13 cellular contexts compared by ENCODE assay signal in genomic region chr5:173642895-173643481, GRCh38. TPM values are rescaled to one million over a fixed set of nuclear protein-coding genes. Genes with fewer than 3 reads are reported as not detected.
DNase-seq lines count a peak whose midpoint lies in the region; ATAC-seq, FAIRE-seq and TF ChIP-seq lines count a peak whose summit lies in the region.
"Had no signal": no experiment of that assay in that cellular context is flagged by ENCODE, and none has a peak within 500 bp of the region (broad histone marks: within the 10 kb centered on the region; RNA-seq: fewer than 3 reads in every experiment).

No MANE protein-coding gene starts in this region.

- H3K27me3 Mint-ChIP-seq in MCF 10A (ENCODE audit: insufficient read depth, unreplicated experiment), result no peaks in the 10 kb centered on the region
- H3K27me3 Mint-ChIP-seq in stimulated activated naive B cell treated with anti-CD40 and anti-IgM and Interleukin-4, amounts not matched to agents 10 μg/mL and 1 μg/mL and 100 μg/mL, for 72 hours, result peaks cover 0 to under 1% of the 10 kb centered on the region in 2 donors

- H3K4me1 ChIP-seq in breast epithelium (no peaks in the 10 kb centered on the region), K562 (replicated peaks in 1 of 2; ENCODE audit: control insufficient read depth in 2 of 2, insufficient read depth in 2 of 2, low read length in 2 of 2) (peaks cover 0 to under 1% of the 10 kb centered on the region in 2 experiments; a peak in 1 of 5 replicates), liver (ENCODE audit: control insufficient read depth in 4 of 4, insufficient read depth in 4 of 4, low read length in 3 of 4) (peaks cover 0 to 23% (median 19%) of the 10 kb centered on the region in 4 donors), spleen (peaks cover 0 to 17% (median 3%) of the 10 kb centered on the region in 6 donors)

- intact Hi-C loops in MCF 10A (cut with micrococcal nuclease), result no loop called here
- intact Hi-C loops in breast epithelium (cut with DNase I; ENCODE audit: low total_unique reads), result no loop called here
- intact Hi-C loops in K562 (cut with micrococcal nuclease), result loop anchor here (5.0 kb wide), 1 partner anchor 59 kb away; no protein-coding TSS in a partner anchor
- intact Hi-C loops in spleen (cut with DNase I; ENCODE audit: low total_unique reads), result no loop called here

- WGBS in K562 (ENCODE audit: insufficient coverage, low coverage, missing lambda C conversion rate), result 21% methylated on average over 11 of the region's 11 CpGs
- 59% methylated on average over 11 of the region's 11 CpGs for WGBS in liver
- 82 to 95% (median 86%) methylated on average over 11 of the region's 11 CpGs for WGBS in spleen, 5 donors

- H3K4me2 ChIP-seq in K562 (ENCODE audit: insufficient read depth, low read length), result no peak overlapping the region
- H3K4me2 ChIP-seq: KMS-11 had no signal

- peaks cover 11% of the 10 kb centered on the region for H3K4me1 Mint-ChIP-seq in MCF 10A (ENCODE audit: insufficient read depth, unreplicated experiment)
- peaks cover 17 to 20% of the 10 kb centered on the region in 2 donors for H3K4me1 Mint-ChIP-seq in stimulated activated naive B cell treated with anti-CD40 and anti-IgM and Interleukin-4, amounts not matched to agents 10 μg/mL and 1 μg/mL and 100 μg/mL, for 72 hours

- H3K4me3 Mint-ChIP-seq in MCF 10A (ENCODE audit: unreplicated experiment), result no peak overlapping the region
- no peak overlapping the region for H3K4me3 Mint-ChIP-seq in stimulated activated naive B cell treated with anti-CD40 and anti-IgM and Interleukin-4, amounts not matched to agents 10 μg/mL and 1 μg/mL and 100 μg/mL, for 72 hours

- H2AFZ ChIP-seq in K562 (ENCODE audit: low read depth, low read length), result no peak overlapping the region

- TF ChIP-seq CTCF in MCF 10A (IDR thresholded peaks at IDR 0.05; ENCODE audit: unreplicated experiment) (no peak), breast epithelium (IDR thresholded peaks at IDR 0.05) (no peak), K562 (IDR thresholded peaks at IDR 0.05 in 2 of 3, conservative IDR thresholded peaks at IDR 0.05 in 1 of 3; ENCODE audit: insufficient read depth in 2 of 3, low read depth in 1 of 3, low read length in 3 of 3) (no peak), liver (IDR thresholded peaks at IDR 0.05; ENCODE audit: low read depth, low read length, missing input control) (no peak), spleen (IDR thresholded peaks at IDR 0.05 in 8 of 11, conservative IDR thresholded peaks at IDR 0.05 in 3 of 11) (no peak)

- H3K9me1 ChIP-seq in K562 (ENCODE audit: control insufficient read depth, insufficient read depth, low read length), result no peaks in the 10 kb centered on the region

- H3K9me3 ChIP-seq in breast epithelium (no peaks in the 10 kb centered on the region), K562 (replicated peaks; ENCODE audit: control insufficient read depth, insufficient read depth, low read depth, low read length) (no peaks in the 10 kb centered on the region), liver (ENCODE audit: control insufficient read depth in 4 of 4, low read length in 3 of 4) (no peaks in the 10 kb centered on the region), spleen (no peaks in the 10 kb centered on the region)

- DNase-seq in MCF 10A (ENCODE audit: unreplicated experiment) (peak; percentile 33), breast epithelium (ENCODE audit: low spot score in 2 of 2) (no peak), K562 (ENCODE audit: extremely low read depth in 1 of 4, low spot score in 3 of 4) (no peak), OCI-M1 (lab: John Stamatoyannopoulos, UW) (no peak), NCI-H69 (lab: John Stamatoyannopoulos, UW) (no peak), spleen (no peak)
- no peak for DNase-seq in stimulated activated naive B cell treated with anti-CD40 and anti-IgM and Interleukin-4, amounts not matched to agents 10 μg/mL and 1 μg/mL and 100 μg/mL, for 72 hours
- DNase-seq: NCI-H146; NK-92 treated with Interleukin-12 subunit alpha and Interleukin-12 subunit beta, amount 100 ng/mL, for 24 hours; SHP77 treated with DMSO at 0.1 percent for 48 hours had no signal

- no peak for TF ChIP-seq EP300 in K562 (IDR thresholded peaks at IDR 0.05; ENCODE audit: low read length)

- H4K20me1 ChIP-seq in K562 (replicated peaks; ENCODE audit: control insufficient read depth, insufficient read depth, low read length), result no peaks in the 10 kb centered on the region

- POLR2A ChIA-PET in MCF 10A (lab: Yijun Ruan, JAX) (interaction anchor here (0.8 kb wide), 2 partner anchors 10 to 125 kb away, joined by 3 to 6 read pairs; no protein-coding TSS in a partner anchor), K562 (lab: Yijun Ruan, JAX) (interaction anchor here (1.1 to 2.4 kb wide), 3 partner anchors 8 to 18 kb away, joined by 6 to 7 read pairs (median 6); no protein-coding TSS in a partner anchor)

- TF ChIP-seq POLR2A in breast epithelium (IDR thresholded peaks at IDR 0.05) (no peak), K562 (conservative IDR thresholded peaks at IDR 0.05) (no peak), spleen (IDR thresholded peaks at IDR 0.05) (no peak)

- no TSS peak for BruUV-seq in MCF 10A (replicated peaks; lab: Mats Ljungman, UMichigan)
- BruUV-seq in K562 (replicated peaks; lab: Mats Ljungman, UMichigan), result no TSS peak

- no peak overlapping the region for H3K9ac ChIP-seq in K562 (ENCODE audit: insufficient read depth in 1 of 2, low read depth in 2 of 2, low read length in 2 of 2)
- H3K9ac ChIP-seq in liver (ENCODE audit: low read depth in 1 of 2, low read length in 2 of 2), result no peak overlapping the region
- H3K9ac ChIP-seq: KMS-11 had no signal

- H3K27ac Mint-ChIP-seq in MCF 10A (ENCODE audit: low read depth, unreplicated experiment), result no peak overlapping the region
- peak overlapping the region; percentile 9 for H3K27ac Mint-ChIP-seq in stimulated activated naive B cell treated with anti-CD40 and anti-IgM and Interleukin-4, amounts not matched to agents 10 μg/mL and 1 μg/mL and 100 μg/mL, for 72 hours

- H3K36me3 Mint-ChIP-seq in MCF 10A (ENCODE audit: insufficient read depth, unreplicated experiment), result no peaks in the 10 kb centered on the region
- H3K36me3 Mint-ChIP-seq in stimulated activated naive B cell treated with anti-CD40 and anti-IgM and Interleukin-4, amounts not matched to agents 10 μg/mL and 1 μg/mL and 100 μg/mL, for 72 hours, result no peaks in the 10 kb centered on the region

- TF ChIP-seq RAD21 in K562 (CRISPR knock-in tag; conservative IDR thresholded peaks at IDR 0.05 in 1 of 2, IDR thresholded peaks at IDR 0.05 in 1 of 2), result no peak
- peak in 1 of 2 donors; percentile 48 for TF ChIP-seq RAD21 in liver (IDR thresholded peaks at IDR 0.05)

- H3K4me3 ChIP-seq in breast epithelium (no peak overlapping the region), K562 (no peak overlapping the region), liver (ENCODE audit: low read depth in 1 of 3, low read length in 3 of 3) (no peak overlapping the region), spleen (no peak overlapping the region)

- in situ Hi-C loops in K562 (cut with MboI), result no loop called here

- no peaks in the 10 kb centered on the region for H3K79me2 ChIP-seq in K562 (ENCODE audit: control insufficient read depth, insufficient read depth, low read length)

- no peak overlapping the region for H3K27ac ChIP-seq in breast epithelium
- H3K27ac ChIP-seq in K562 (ENCODE audit: extremely low read depth, low read depth, low read length), result no peak overlapping the region
- H3K27ac ChIP-seq in liver (ENCODE audit: low read depth in 1 of 2, low read length in 2 of 2), result peak overlapping the region in 1 of 2 donors; percentile 90
- H3K27ac ChIP-seq in spleen, result no peak overlapping the region
- H3K27ac ChIP-seq: KMS-11 had no signal

- CTCF ChIA-PET in MCF 10A (lab: Yijun Ruan, JAX), result interaction anchor here (0.6 to 1.9 kb wide), 3 partner anchors 10 to 322 kb away, joined by 3 to 5 read pairs (median 3); no protein-coding TSS in a partner anchor
- CTCF ChIA-PET in K562 (lab: Yijun Ruan, JAX; ENCODE audit: low intra/inter-chr PET ratio), result no interaction called here

- H3K27me3 ChIP-seq in breast epithelium (no peaks in the 10 kb centered on the region), K562 (ENCODE audit: control insufficient read depth in 2 of 2, insufficient read depth in 2 of 2, low read length in 2 of 2) (peaks cover 0 to 37% of the 10 kb centered on the region in 2 experiments; a peak in 2 of 5 replicates), liver (ENCODE audit: control insufficient read depth in 4 of 4, insufficient read depth in 4 of 4, low read length in 3 of 4) (no peaks in the 10 kb centered on the region), spleen (replicated peaks in 1 of 7) (peaks cover 0 to 7% (median 0%) of the 10 kb centered on the region in 7 donors)

- H3K9me3 Mint-ChIP-seq in MCF 10A (ENCODE audit: unreplicated experiment), result no peaks in the 10 kb centered on the region
- H3K9me3 Mint-ChIP-seq in stimulated activated naive B cell treated with anti-CD40 and anti-IgM and Interleukin-4, amounts not matched to agents 10 μg/mL and 1 μg/mL and 100 μg/mL, for 72 hours, result no peaks in the 10 kb centered on the region

- H3K36me3 ChIP-seq in breast epithelium, result no peaks in the 10 kb centered on the region
- H3K36me3 ChIP-seq in K562 (ENCODE audit: control insufficient read depth, insufficient read depth, low read length), result no peaks in the 10 kb centered on the region
- no peaks in the 10 kb centered on the region for H3K36me3 ChIP-seq in liver (ENCODE audit: control insufficient read depth in 4 of 4, insufficient read depth in 3 of 4, low read depth in 1 of 4, low read length in 3 of 4)
- no peaks in the 10 kb centered on the region for H3K36me3 ChIP-seq in spleen

- no peak for ATAC-seq in K562
- no peak for ATAC-seq in stimulated activated naive B cell treated with anti-CD40 and anti-IgM and Interleukin-4, amounts not matched to agents 10 μg/mL and 1 μg/mL and 100 μg/mL, for 72 hours (replicated peaks)

- FAIRE-seq in K562 (lab: Jason Lieb, UNC), result peak; percentile 19
- FAIRE-seq: GM18507 had no signal

RNA-seq across cellular contexts. Expression of gene BOD1, which starts 26.5 kb away (rescaled TPM):
- 129 and 139 TPM in 2 replicates for total RNA-seq in MCF 10A (2022)
- 10 to 100 TPM; 61.5 to 68.0 (median 64.6) TPM for total RNA-seq in breast epithelium
- 16.7 and 29.4 TPM in 2 replicates for total RNA-seq in K562 (2011; cell fraction: chromatin; rRNA removed; ENCODE audit: low replicate concordance)
- 12.8 and 14.3 TPM in 2 replicates for total RNA-seq in K562 (2011; cell fraction: nucleolus; rRNA removed)
- 20.2 and 24.8 TPM in 2 replicates for total RNA-seq in K562 (2011; cell fraction: nucleoplasm; rRNA removed)
- 19.3 and 20.3 TPM in 2 replicates for total RNA-seq in K562 (2014; rRNA removed)
- total RNA-seq in K562 (2014; rRNA removed; fragmentation: Illumina TruSeq; extraction: Trizol), result 20.2 and 22.6 TPM in 2 replicates
- 31.1 and 31.5 TPM in 2 replicates for total RNA-seq in K562 (2015; rRNA removed; fragmentation: Illumina TruSeq; extraction: Trizol)
- 17.9 and 22.0 TPM in 2 replicates for total RNA-seq in K562 (2021)
- 31.6 and 35.6 TPM in 2 replicates for polyA plus RNA-seq in K562 (2011; rRNA removed)
- 12.4 and 22.2 TPM in 2 replicates for polyA plus RNA-seq in K562 (2011; cell fraction: cytosol; rRNA removed)
- polyA plus RNA-seq in K562 (2011; cell fraction: nucleus; rRNA removed), result 56.7 and 79.6 TPM in 2 replicates
- polyA plus RNA-seq in K562 (2012), result 18.4 and 19.0 TPM in 2 replicates
- 22.0 and 24.6 TPM in 2 replicates for polyA plus RNA-seq in K562 (2014; fragmentation: Illumina TruSeq; extraction: Trizol)
- 10 to 100 TPM; 10.1 to 10.8 TPM for polyA plus RNA-seq in K562 (2014; fragmentation: Nextera tagmentation; extraction: Ambion mirVana)
- 23.8 and 26.7 TPM in 2 replicates for polyA plus RNA-seq in K562 (2014; rRNA removed)
- 29.3 and 39.7 TPM in 2 replicates for polyA minus RNA-seq in K562 (2011; rRNA and poly(A)+ RNA removed)
- polyA minus RNA-seq in K562 (2011; cell fraction: cytosol; rRNA and poly(A)+ RNA removed), result 8.3 and 10.8 TPM in 2 replicates
- polyA minus RNA-seq in K562 (2011; cell fraction: nucleus; rRNA and poly(A)+ RNA removed), result 14.5 and 37.8 TPM in 2 replicates
- total RNA-seq in liver, result 10 to 100 TPM; 15.8 to 16.0 TPM
- polyA plus RNA-seq in liver, result 10 to 100 TPM; 15.1 to 15.4 TPM
- total RNA-seq in spleen, result 10 to 100 TPM; 28.1 to 40.5 (median 32.1) TPM
- 10 to 100 TPM; 28.5 to 35.9 (median 28.5) TPM for polyA plus RNA-seq in spleen
